Comparison of ENCODE assay signal across 27 cellular contexts in the genomic region with DNA sequence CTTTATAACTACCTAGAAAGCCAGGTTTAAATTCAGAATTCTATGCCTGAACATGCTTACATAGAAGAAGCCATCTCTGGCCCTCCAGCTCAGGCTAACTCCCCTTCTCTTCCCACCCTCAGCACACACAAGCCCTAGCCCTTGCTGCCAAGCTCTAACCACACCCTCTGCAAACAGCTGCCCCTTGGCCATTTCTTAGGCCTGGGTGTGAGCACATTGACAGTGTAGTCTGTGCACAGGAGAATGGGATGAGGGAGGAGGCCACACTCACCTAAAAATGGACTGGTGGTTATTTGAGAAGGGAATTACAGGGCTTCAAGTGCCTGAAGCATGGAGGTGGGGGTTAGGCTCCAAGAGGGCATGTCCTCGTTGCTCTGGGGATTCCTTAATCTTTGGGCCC.
"Had no signal": no experiment of that assay in that cellular context is flagged by ENCODE, and none has a peak within 500 bp of the region (broad histone marks: within the 10 kb centered on the region; RNA-seq: fewer than 3 reads in every experiment).

No MANE protein-coding gene starts in this region.

- H3K36me3 Mint-ChIP-seq: activated naive CD8-positive, alpha-beta T cell; immature natural killer cell; natural killer cell; stimulated activated memory B cell treated with anti-CD40 and anti-IgM and Interleukin-4, amounts not matched to agents 10 μg/mL and 1 μg/mL and 100 μg/mL, for 72 hours; T-cell had no signal

- H3K27ac Mint-ChIP-seq: activated naive CD8-positive, alpha-beta T cell; dendritic cell treated with granulocyte-macrophage colony-stimulating factor and Interleukin-4, amounts not matched to agents 40 ng/mL and 50 ng/mL, for 4 days; endodermal cell; immature natural killer cell; natural killer cell; stimulated activated memory B cell treated with anti-CD40 and anti-IgM and Interleukin-4, amounts not matched to agents 10 μg/mL and 1 μg/mL and 100 μg/mL, for 72 hours; T-cell; T-helper 2 cell treated with Interferon-gamma antibody and Interleukin-4, amounts not matched to agents 5 μg/mL and 100 μg/mL, for 36 hours had no signal

- H3K9me3 Mint-ChIP-seq: central memory CD8-positive, alpha-beta T cell; dendritic cell treated with granulocyte-macrophage colony-stimulating factor and Interleukin-4, amounts not matched to agents 40 ng/mL and 50 ng/mL, for 4 days; endodermal cell; immature natural killer cell; natural killer cell; stimulated activated memory B cell treated with anti-CD40 and anti-IgM and Interleukin-4, amounts not matched to agents 10 μg/mL and 1 μg/mL and 100 μg/mL, for 72 hours; T-cell; T-helper 2 cell treated with Interferon-gamma antibody and Interleukin-4, amounts not matched to agents 5 μg/mL and 100 μg/mL, for 36 hours had no signal

- H3K4me1 ChIP-seq: right lobe of liver, suprapubic skin, tibial artery had no signal

- H3K27ac ChIP-seq: left ventricle myocardium inferior, right lobe of liver, suprapubic skin, tibial artery had no signal

- H3K4me1 Mint-ChIP-seq: central memory CD8-positive, alpha-beta T cell; immature natural killer cell; natural killer cell; stimulated activated memory B cell treated with anti-CD40 and anti-IgM and Interleukin-4, amounts not matched to agents 10 μg/mL and 1 μg/mL and 100 μg/mL, for 72 hours; T-cell had no signal

- H3K27me3 Mint-ChIP-seq: dendritic cell treated with granulocyte-macrophage colony-stimulating factor and Interleukin-4, amounts not matched to agents 40 ng/mL and 50 ng/mL, for 4 days had no signal

- H3K4me3 ChIP-seq: left ventricle myocardium inferior, right lobe of liver, suprapubic skin, tibial artery had no signal

- H3K36me3 ChIP-seq: left ventricle myocardium inferior, right lobe of liver, suprapubic skin, tibial artery had no signal

- ATAC-seq: esophagus mucosa; natural killer cell; stimulated activated memory B cell treated with anti-CD40 and anti-IgM and Interleukin-4, amounts not matched to agents 10 μg/mL and 1 μg/mL and 100 μg/mL, for 72 hours; T-cell had no signal

- DNase-seq: activated CD4-positive, alpha-beta T cell treated with anti-CD3 and anti-CD28 coated beads for 4 hours; activated CD4-positive, alpha-beta T cell treated with anti-CD3 and anti-CD28 coated beads, Interleukin-2, amount 50 U/mL, for 4 hours; activated effector memory CD4-positive, alpha-beta T cell treated with Interleukin-2 at 50 U/mL for 16 hours; activated naive CD4-positive, alpha-beta T cell treated with Interleukin-2 at 50 U/mL for 16 hours; activated T-cell treated with anti-CD3 and anti-CD28 coated beads for 4 hours; anterior cingulate cortex; endodermal cell; foreskin fibroblast; head of caudate nucleus; hypothalamus; immature natural killer cell; kidney; left ventricle myocardium inferior; natural killer cell; right lobe of liver; small intestine; stimulated activated CD4-positive, alpha-beta T cell treated with anti-CD3 and anti-CD28 coated beads, Interleukin-4, amount 100 ng/mL, for 4 hours; stimulated activated CD8-positive, alpha-beta memory T cell treated with anti-CD3 and anti-CD28 coated beads, Interleukin-4, amount 100 ng/mL, for 48 hours; T-cell; tibial artery had no signal

- H3K4me3 Mint-ChIP-seq: activated naive CD8-positive, alpha-beta T cell; central memory CD8-positive, alpha-beta T cell; dendritic cell treated with granulocyte-macrophage colony-stimulating factor and Interleukin-4, amounts not matched to agents 40 ng/mL and 50 ng/mL, for 4 days; endodermal cell; immature natural killer cell; natural killer cell; stimulated activated memory B cell treated with anti-CD40 and anti-IgM and Interleukin-4, amounts not matched to agents 10 μg/mL and 1 μg/mL and 100 μg/mL, for 72 hours; T-cell; T-helper 2 cell treated with Interferon-gamma antibody and Interleukin-4, amounts not matched to agents 5 μg/mL and 100 μg/mL, for 36 hours had no signal

- H3K9me3 ChIP-seq: right lobe of liver, suprapubic skin, tibial artery had no signal
